In genomic region chr16:50593410-50594139, GRCh38 we compare ENCODE assay signal across 12 cellular contexts. TPM values are rescaled to one million over a fixed set of nuclear protein-coding genes. Genes with fewer than 3 reads are reported as not detected.
DNase-seq lines count a peak whose midpoint lies in the region; TF ChIP-seq lines count a peak whose summit lies in the region.
"Had no signal": no experiment of that assay in that cellular context is flagged by ENCODE, and none has a peak within 500 bp of the region (broad histone marks: within the 10 kb centered on the region; RNA-seq: fewer than 3 reads in every experiment).

No MANE protein-coding gene starts in this region.

- H3K27ac ChIP-seq in brain microvascular endothelial cell (no peak overlapping the region), Peyer's patch (no peak overlapping the region)
- H3K27ac ChIP-seq: colonic mucosa, psoas muscle had no signal

- no peaks in the 10 kb centered on the region for H3K9me3 ChIP-seq in Peyer's patch
- H3K9me3 ChIP-seq: colonic mucosa, psoas muscle had no signal

- peak; percentile 19 for DNase-seq in ACHN
- DNase-seq in HFFc6, result no peak
- DNase-seq in brain microvascular endothelial cell, result no peak
- DNase-seq in iPS-NIHi11 (ENCODE audit: low spot score), result peak; percentile 80
- DNase-seq in Peyer's patch, result no peak
- DNase-seq in GOT3 (lab: John Stamatoyannopoulos, UW), result no peak
- DNase-seq in stimulated activated CD4-positive, alpha-beta T cell treated with anti-CD3 and anti-CD28 coated beads, Interleukin-2, amount 100 ng/mL, for 48 hours, result no peak
- no peak for DNase-seq in NCI-H748 (lab: John Stamatoyannopoulos, UW; ENCODE audit: unreplicated experiment)
- DNase-seq: activated T-cell treated with anti-CD3 and anti-CD28 coated beads, Interleukin-2, amount 50 U/mL, for 72 hours; colonic mucosa; psoas muscle had no signal

- H3K36me3 ChIP-seq in brain microvascular endothelial cell (replicated peaks) (no peaks in the 10 kb centered on the region), Peyer's patch (no peaks in the 10 kb centered on the region)
- H3K36me3 ChIP-seq: colonic mucosa had no signal

- no peak for TF ChIP-seq POLR2A in Peyer's patch (IDR thresholded peaks at IDR 0.05)

- peaks cover 34% of the 10 kb centered on the region for H3K27me3 Mint-ChIP-seq in HFFc6 (ENCODE audit: insufficient read depth)

- H3K9me3 Mint-ChIP-seq in HFFc6, result no peaks in the 10 kb centered on the region
- H3K9me3 Mint-ChIP-seq: activated T-cell treated with anti-CD3 and anti-CD28 coated beads, Interleukin-2, amount 50 U/mL, for 72 hours had no signal

- H3K4me3 Mint-ChIP-seq in HFFc6, result no peak overlapping the region
- H3K4me3 Mint-ChIP-seq: activated T-cell treated with anti-CD3 and anti-CD28 coated beads, Interleukin-2, amount 50 U/mL, for 72 hours; CD14-positive monocyte had no signal

- TF ChIP-seq CTCF in HFFc6 (IDR thresholded peaks at IDR 0.05) (peak; percentile 42), brain microvascular endothelial cell (IDR thresholded peaks at IDR 0.05; ENCODE audit: low read depth, low read length, missing control alignments) (peak; percentile 51), Peyer's patch (IDR thresholded peaks at IDR 0.05) (no peak)

- H3K4me1 ChIP-seq in Peyer's patch, result no peaks in the 10 kb centered on the region
- H3K4me1 ChIP-seq: colonic mucosa, psoas muscle had no signal

- no peaks in the 10 kb centered on the region for H3K4me1 Mint-ChIP-seq in HFFc6 (ENCODE audit: low read depth)

- no peaks in the 10 kb centered on the region for H3K36me3 Mint-ChIP-seq in HFFc6 (ENCODE audit: low read depth)

- H3K4me3 ChIP-seq in brain microvascular endothelial cell (ENCODE audit: low read depth, low read length) (no peak overlapping the region), Peyer's patch (no peak overlapping the region)
- H3K4me3 ChIP-seq: colonic mucosa, psoas muscle had no signal

- H3K27me3 ChIP-seq in brain microvascular endothelial cell (replicated peaks) (peaks cover 4% of the 10 kb centered on the region), Peyer's patch (no peaks in the 10 kb centered on the region)
- H3K27me3 ChIP-seq: colonic mucosa had no signal

- in situ Hi-C loops in ACHN (cut with HindIII; ENCODE audit: low pct_ligation_motif_present, low pct_unique_long_range_greater_than_20kb, low sequenced_read_pairs), result no loop called here
- in situ Hi-C loops in brain microvascular endothelial cell (cut with HindIII; ENCODE audit: low pct_ligation_motif_present, low sequenced_read_pairs), result no loop called here

- no peak overlapping the region for H3K27ac Mint-ChIP-seq in HFFc6
- H3K27ac Mint-ChIP-seq: activated T-cell treated with anti-CD3 and anti-CD28 coated beads, Interleukin-2, amount 50 U/mL, for 72 hours had no signal

RNA-seq across cellular contexts. Expression of gene NKD1, which starts 45.4 kb away (rescaled TPM):
- total RNA-seq in HFFc6 (2021; fragmentation: NEBNext Ultra II Directional; extraction: Animal tissue kit (Norgen Biotek cat#: 25700)), result not detected
- 1 to 10 TPM; 1.7 to 4.0 (median 3.4) TPM for total RNA-seq in Peyer's patch

Comparison
In these comparisons a context has a peak if more than half of its experiments do, and no peak if none do; other contexts are left out.
1. DNase-seq: peak in ACHN (single experiment) and iPS-NIHi11 (single experiment); none in HFFc6 (single experiment), brain microvascular endothelial cell (single experiment), Peyer's patch (0 of 3), GOT3 (single experiment), stimulated activated CD4-positive, alpha-beta T cell treated with anti-CD3 and anti-CD28 coated beads, Interleukin-2, amount 100 ng/mL, for 48 hours (0 of 2) and NCI-H748 (single experiment).
2. CTCF ChIP-seq: peak in HFFc6 (single experiment) and brain microvascular endothelial cell (single experiment); none in Peyer's patch (0 of 6).